16 cellular contexts compared by ENCODE assay signal in the genomic region with DNA sequence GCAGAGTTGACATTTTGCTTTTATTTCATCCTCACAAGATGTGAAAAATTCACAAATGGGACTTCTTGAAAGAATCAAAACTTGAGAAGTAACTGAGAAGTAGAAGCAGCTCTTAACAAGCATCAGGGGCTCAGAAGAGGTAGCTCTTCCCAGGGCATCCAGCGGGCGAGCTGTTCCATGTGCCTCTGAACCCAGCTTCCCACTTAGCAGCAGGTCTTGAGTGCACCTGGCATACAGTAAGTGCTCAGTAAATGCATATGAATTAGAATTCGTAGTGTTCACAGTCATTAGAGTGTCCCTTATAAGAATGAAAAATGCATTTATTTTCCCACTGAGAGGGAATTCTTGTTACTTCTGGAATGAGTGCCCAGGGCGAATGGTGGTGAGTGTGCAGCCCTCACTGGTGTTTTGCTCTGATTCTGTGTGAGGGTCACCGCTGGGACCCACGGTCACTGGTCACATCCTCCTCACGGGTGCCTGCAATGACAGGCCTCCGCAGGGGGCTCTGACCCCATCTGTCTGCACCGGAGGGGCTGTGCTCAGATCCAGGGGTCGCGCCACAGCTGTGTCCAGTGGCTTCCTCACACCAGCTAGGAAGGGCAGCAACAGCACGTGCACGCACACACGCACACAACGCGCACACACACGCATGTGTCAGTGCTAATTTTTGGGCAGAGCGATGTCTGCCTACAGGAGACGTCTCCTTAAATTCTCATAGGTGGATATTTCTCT. TPM values are rescaled to one million over a fixed set of nuclear protein-coding genes. Genes with fewer than 3 reads are reported as not detected.
DNase-seq lines count a peak whose midpoint lies in the region; ATAC-seq and TF ChIP-seq lines count a peak whose summit lies in the region.
"Had no signal": no experiment of that assay in that cellular context is flagged by ENCODE, and none has a peak within 500 bp of the region (broad histone marks: within the 10 kb centered on the region; RNA-seq: fewer than 3 reads in every experiment).

No MANE protein-coding gene starts in this region.

- peaks cover 6% of the 10 kb centered on the region for H3F3A ChIP-seq in PC-9 (ENCODE audit: insufficient read depth, low read depth)

- H3K9me2 ChIP-seq in PC-9 (ENCODE audit: insufficient read depth) = no peaks in the 10 kb centered on the region

- H3K79me2 ChIP-seq in PC-9 (ENCODE audit: low read depth) = peaks cover 23% of the 10 kb centered on the region

- H3K27ac ChIP-seq in RWPE1 (peak overlapping the region; percentile 10; the same call in 1 of the 2 replicates), spleen (no peak overlapping the region), PC-9 (no peak overlapping the region)
- H3K27ac ChIP-seq: heart right ventricle, HL-60 had no signal

- no peak overlapping the region for H2AFZ ChIP-seq in PC-9
- H2AFZ ChIP-seq: GM23338 had no signal

- H3K36me3 ChIP-seq in spleen (peaks cover 0 to 52% (median 26%) of the 10 kb centered on the region in 6 donors), PC-9 (ENCODE audit: low read depth) (no peaks in the 10 kb centered on the region)

- H3K36me3 Mint-ChIP-seq in activated CD8-positive, alpha-beta memory T cell treated with anti-CD3 and anti-CD28 coated beads, Interleukin-2, amount 10 ng/mL, durations not matched to agents 7 days and 5 days = peaks cover 11% of the 10 kb centered on the region

- H3K4me3 Mint-ChIP-seq in activated CD8-positive, alpha-beta memory T cell treated with anti-CD3 and anti-CD28 coated beads, Interleukin-2, amount 10 ng/mL, durations not matched to agents 7 days and 5 days = no peak overlapping the region
- H3K4me3 Mint-ChIP-seq: GM23338 had no signal

- peaks cover 2% of the 10 kb centered on the region for H3K27me3 Mint-ChIP-seq in activated CD8-positive, alpha-beta memory T cell treated with anti-CD3 and anti-CD28 coated beads, Interleukin-2, amount 10 ng/mL, durations not matched to agents 7 days and 5 days

- no peak for TF ChIP-seq POLR2A in spleen (IDR thresholded peaks at IDR 0.05)

- no TSS peak for BruUV-seq in PC-9 (replicated peaks; lab: Mats Ljungman, UMichigan)

- H3K4me1 ChIP-seq in spleen = peaks cover 18 to 49% (median 38%) of the 10 kb centered on the region in 6 donors
- peaks cover 19% of the 10 kb centered on the region for H3K4me1 ChIP-seq in PC-9 (replicated peaks; ENCODE audit: insufficient read depth)

- POLR2A ChIA-PET in RWPE1 (lab: Yijun Ruan, JAX; ENCODE audit: low non-redundant PET) = no interaction called here
- POLR2A ChIA-PET in PC-9 (lab: Charles Lee; ENCODE audit: unreplicated experiment) = no interaction called here

- intact Hi-C loops in left ventricle myocardium superior (cut with micrococcal nuclease) = no loop called here
- intact Hi-C loops in spleen (cut with DNase I; ENCODE audit: low total_unique reads) = no loop called here
- intact Hi-C loops in PC-9 (cut with micrococcal nuclease; ENCODE audit: unreplicated experiment) = loop anchor here (5.0 kb wide), 1 partner anchor 202 kb away; no protein-coding TSS in a partner anchor

- H3K4me3 ChIP-seq in spleen (no peak overlapping the region), PC-9 (no peak overlapping the region)
- H3K4me3 ChIP-seq: GM23338, heart right ventricle had no signal

- peak overlapping the region; percentile 19 for H3K27ac Mint-ChIP-seq in activated CD8-positive, alpha-beta memory T cell treated with anti-CD3 and anti-CD28 coated beads, Interleukin-2, amount 10 ng/mL, durations not matched to agents 7 days and 5 days
- H3K27ac Mint-ChIP-seq: GM23338 had no signal

- H3K9me3 Mint-ChIP-seq in activated CD8-positive, alpha-beta memory T cell treated with anti-CD3 and anti-CD28 coated beads, Interleukin-2, amount 10 ng/mL, durations not matched to agents 7 days and 5 days (ENCODE audit: low read depth) = no peaks in the 10 kb centered on the region
- H3K9me3 Mint-ChIP-seq: activated naive CD4-positive, alpha-beta T cell treated with anti-CD3 and anti-CD28 coated beads, Interleukin-2, amount 50 U/mL, for 72 hours; GM23338 had no signal

- DNase-seq in activated CD8-positive, alpha-beta memory T cell treated with anti-CD3 and anti-CD28 coated beads, Interleukin-2, amount 10 ng/mL, durations not matched to agents 7 days and 5 days = no peak
- DNase-seq in activated CD8-positive, alpha-beta memory T cell treated with anti-CD3 and anti-CD28 coated beads, Interleukin-2, amount 50 U/mL, for 48 hours = no peak
- no peak for DNase-seq in RWPE1 (ENCODE audit: low spot score)
- DNase-seq in left ventricle myocardium superior = peak; percentile 35
- DNase-seq in spleen = peak; percentile 78
- no peak for DNase-seq in PC-9
- DNase-seq in C1 segment of cervical spinal cord (lab: John Stamatoyannopoulos, UW) = no peak
- DNase-seq: NCI-H2029 treated with DMSO at 0.1 percent for 48 hours; NK-92 treated with Interleukin-12 subunit alpha and Interleukin-12 subunit beta, amount 100 ng/mL, for 24 hours; stimulated activated CD4-positive, alpha-beta T cell treated with anti-CD3 and anti-CD28 coated beads, Interleukin-12 subunit alpha, Interleukin-12 subunit beta, amount 100 ng/mL, for 4 hours had no signal

- peaks cover 25% of the 10 kb centered on the region for H3K4me1 Mint-ChIP-seq in activated CD8-positive, alpha-beta memory T cell treated with anti-CD3 and anti-CD28 coated beads, Interleukin-2, amount 10 ng/mL, durations not matched to agents 7 days and 5 days

- H3K27me3 ChIP-seq in spleen (replicated peaks in 1 of 7) (peaks cover 0 to 13% (median 10%) of the 10 kb centered on the region in 7 donors), PC-9 (ENCODE audit: insufficient read depth, low read depth) (no peaks in the 10 kb centered on the region)

- 91 to 95% (median 91%) methylated on average over 14 to 19 of the region's 19 CpGs for WGBS in spleen, 5 donors

- TF ChIP-seq CTCF in RWPE1 (conservative IDR thresholded peaks at IDR 0.05; ENCODE audit: low read depth) (no peak), spleen (IDR thresholded peaks at IDR 0.05 in 8 of 11, conservative IDR thresholded peaks at IDR 0.05 in 3 of 11) (no peak), PC-9 (conservative IDR thresholded peaks at IDR 0.05) (no peak)

- H3K9me3 ChIP-seq in spleen (no peaks in the 10 kb centered on the region), PC-9 (ENCODE audit: insufficient read depth, low read depth) (no peaks in the 10 kb centered on the region)
- H3K9me3 ChIP-seq: heart right ventricle had no signal

- H3K4me2 ChIP-seq in PC-9 = no peak overlapping the region
- H3K4me2 ChIP-seq: GM23338 had no signal

- CTCF ChIA-PET in activated CD8-positive, alpha-beta memory T cell treated with anti-CD3 and anti-CD28 coated beads, Interleukin-2, amount 10 ng/mL, durations not matched to agents 7 days and 5 days (lab: Charles Lee) = interaction anchor here (4.8 kb wide), 1 partner anchor 23 kb away, joined by 28 read pairs; no protein-coding TSS in a partner anchor
- CTCF ChIA-PET in RWPE1 (lab: Yijun Ruan, JAX) = no interaction called here
- CTCF ChIA-PET in PC-9 (lab: Charles Lee) = interaction anchor here (0.6 to 1.4 kb wide), 2 partner anchors 24 to 144 kb away, joined by 3 read pairs; no protein-coding TSS in a partner anchor

- H4K20me1 ChIP-seq in PC-9 (ENCODE audit: insufficient read depth) = peaks cover 14% of the 10 kb centered on the region

- ATAC-seq in activated CD8-positive, alpha-beta memory T cell treated with anti-CD3 and anti-CD28 coated beads, Interleukin-2, amount 10 ng/mL, durations not matched to agents 7 days and 5 days = no peak
- ATAC-seq in left ventricle myocardium superior = no peak
- no peak for ATAC-seq in HG02885 (IDR thresholded peaks at IDR 0.05; ENCODE audit: poor library complexity, unreplicated experiment)
- ATAC-seq: activated CD4-positive, CD25-positive, alpha-beta regulatory T cell treated with anti-CD3 and anti-CD28 coated beads, Interleukin-2, amount 50 U/mL, for 24 hours; activated naive CD4-positive, alpha-beta T cell treated with anti-CD3 and anti-CD28 coated beads, Interleukin-2, amount 50 U/mL, for 72 hours; GM23338; heart right ventricle had no signal

RNA-seq across cellular contexts. Expression of gene EXOC3, which starts 26.9 kb away (rescaled TPM):
- 10 to 100 TPM; 68.2 to 71.2 TPM for total RNA-seq in activated CD8-positive, alpha-beta memory T cell treated with anti-CD3 and anti-CD28 coated beads, Interleukin-2, amount 10 ng/mL, durations not matched to agents 7 days and 5 days
- total RNA-seq in left ventricle myocardium superior (49.1 TPM), spleen (10 to 100 TPM; 61.5 to 87.0 (median 77.5) TPM), PC-9 (2021) (155 and 188 TPM in 2 replicates)
- polyA plus RNA-seq in spleen = 10 to 100 TPM; 22.7 to 62.0 (median 57.8) TPM

RNA-seq across cellular contexts. Expression of gene SLC9A3, which starts 54.3 kb away (rescaled TPM):
- total RNA-seq in activated CD8-positive, alpha-beta memory T cell treated with anti-CD3 and anti-CD28 coated beads, Interleukin-2, amount 10 ng/mL, durations not matched to agents 7 days and 5 days = 1 to 10 TPM; 1.3 to 1.7 TPM
- total RNA-seq in left ventricle myocardium superior (1.3 TPM), spleen (1 to 10 TPM; 1.0 to 3.2 (median 1.3) TPM), PC-9 (2021) (5.2 and 5.6 TPM in 2 replicates)
- polyA plus RNA-seq in spleen = 1 to 10 TPM; 1.5 to 1.8 (median 1.5) TPM

Comparison
In these comparisons a context has a peak if more than half of its experiments do, and no peak if none do; other contexts are left out.
1. DNase-seq: peak in left ventricle myocardium superior (single experiment) and spleen (single experiment); none in activated CD8-positive, alpha-beta memory T cell treated with anti-CD3 and anti-CD28 coated beads, Interleukin-2, amount 10 ng/mL, durations not matched to agents 7 days and 5 days (single experiment), activated CD8-positive, alpha-beta memory T cell treated with anti-CD3 and anti-CD28 coated beads, Interleukin-2, amount 50 U/mL, for 48 hours (single experiment), RWPE1 (single experiment), PC-9 (0 of 2) and C1 segment of cervical spinal cord (0 of 14).